In the genomic region with DNA sequence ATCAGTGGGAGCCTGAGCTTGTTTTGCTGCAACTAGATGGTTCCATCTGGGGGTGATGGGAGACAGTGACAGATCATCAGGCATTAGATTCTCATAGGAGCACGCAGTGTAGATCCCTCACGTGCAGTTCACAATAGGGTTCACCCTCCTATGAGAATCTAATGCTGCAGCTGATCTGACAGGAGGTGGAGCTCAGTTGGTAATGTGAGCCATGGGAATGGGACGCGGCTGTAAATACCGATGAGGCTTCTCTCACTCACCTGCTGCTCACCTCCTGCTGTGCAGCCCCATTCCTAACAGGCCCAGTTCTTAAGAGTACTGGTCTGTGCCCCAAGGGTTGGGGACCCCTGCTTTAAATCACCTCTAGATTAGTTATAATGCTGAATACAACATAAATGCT, we compare ENCODE assay signal across 23 cellular contexts.
"Had no signal": no experiment of that assay in that cellular context is flagged by ENCODE, and none has a peak within 500 bp of the region (broad histone marks: within the 10 kb centered on the region; RNA-seq: fewer than 3 reads in every experiment).

No MANE protein-coding gene starts in this region.

- H3K9me2 ChIP-seq: SK-N-SH had no signal

- H3K27ac ChIP-seq: KMS-11 had no signal

- ATAC-seq: HepG2, K562 had no signal

- H3K9me3 ChIP-seq: SK-N-SH had no signal

- H3K9ac ChIP-seq: KMS-11, SK-N-SH had no signal

- DNase-seq: IMR-90, Kasumi-1, MM.1S, NCI-H1092 treated with DMSO at 0.1 percent for 48 hours, NCI-H1436, NCI-H187, NCI-H2029, NCI-H2081 treated with DMSO at 0.1 percent for 48 hours, NCI-H2171, NCI-H226, NCI-H446, NCI-H510A, NCI-H524 treated with DMSO at 0.1 percent for 48 hours, NCI-H69, NCI-H774, Right ventricle myocardium superior, RPMI8226, SK-N-SH, SW 1271, T-helper 1 cell had no signal

- H3K4me3 ChIP-seq: K562 had no signal

- H3K4me2 ChIP-seq: KMS-11, SK-N-SH had no signal
